In genomic region chr6:29744621-29745020, GRCh38 we compare ENCODE assay signal across 28 cellular contexts.
"Had no signal": no experiment of that assay in that cellular context is flagged by ENCODE, and none has a peak within 500 bp of the region (broad histone marks: within the 10 kb centered on the region; RNA-seq: fewer than 3 reads in every experiment).

No MANE protein-coding gene starts in this region.

- H3K4me3 ChIP-seq: stomach, suprapubic skin, testis, thoracic aorta, thyroid gland, tibial artery, tibial nerve, transverse colon, upper lobe of left lung, upper lobe of right lung, uterus, vagina had no signal

- ATAC-seq: stimulated activated effector memory CD8-positive, alpha-beta T cell treated with anti-CD3 and anti-CD28 coated beads, Interleukin-12 subunit alpha, Interleukin-12 subunit beta, amount 100 ng/mL, for 72 hours; stimulated activated memory B cell treated with anti-CD40 and anti-IgM and Interleukin-4, amounts not matched to agents 10 μg/mL and 1 μg/mL and 100 μg/mL, for 72 hours; stimulated activated naive B cell treated with anti-CD40 and anti-IgM and Interleukin-4, amounts not matched to agents 10 μg/mL and 1 μg/mL and 100 μg/mL, for 72 hours; stimulated activated naive CD8-positive, alpha-beta T cell treated with anti-CD3 and anti-CD28 coated beads, Interleukin-15, amount 100 ng/mL, for 72 hours; stimulated activated naive CD8-positive, alpha-beta T cell treated with anti-CD3 and anti-CD28 coated beads, Interleukin-15, Interleukin-2, amounts not matched to agents 100 U/mL and 50 U/mL, for 24 hours; upper lobe of right lung had no signal

- DNase-seq: stimulated activated CD4-positive, alpha-beta T cell treated with anti-CD3 and anti-CD28 coated beads, Interleukin-2, amount 100 ng/mL, for 48 hours; stimulated activated CD4-positive, alpha-beta T cell treated with anti-CD3 and anti-CD28 coated beads, Interleukin-4, amount 100 ng/mL, for 1 hour; stimulated activated CD4-positive, alpha-beta T cell treated with anti-CD3 and anti-CD28 coated beads, Interleukin-4, amount 100 ng/mL, for 24 hours; stimulated activated CD4-positive, alpha-beta T cell treated with anti-CD3 and anti-CD28 coated beads, Interleukin-4, amount 100 ng/mL, for 4 hours; stimulated activated CD8-positive, alpha-beta memory T cell treated with anti-CD3 and anti-CD28 coated beads, Interleukin-4, amount 100 ng/mL, for 48 hours; stimulated activated naive B cell treated with anti-CD40 and anti-IgM and Interleukin-4, amounts not matched to agents 10 μg/mL and 1 μg/mL and 100 μg/mL, for 72 hours; stimulated activated naive CD4-positive, alpha-beta T cell; stimulated activated naive CD4-positive, alpha-beta T cell treated with Interleukin-2 at 50 U/mL for 16 hours; stimulated activated naive CD8-positive, alpha-beta T cell treated with anti-CD3 and anti-CD28 coated beads, Interleukin-15, amount 100 ng/mL, for 72 hours; stimulated activated naive CD8-positive, alpha-beta T cell treated with anti-CD3 and anti-CD28 coated beads, Interleukin-15, Interleukin-2, amounts not matched to agents 100 U/mL and 50 U/mL, for 24 hours; stomach; substantia nigra; testis; thyroid gland; tibial artery; transverse colon; trophoblast cell; upper lobe of left lung; upper lobe of right lung; uterus had no signal

- H3K27ac Mint-ChIP-seq: stimulated activated memory B cell treated with anti-CD40 and anti-IgM and Interleukin-4, amounts not matched to agents 10 μg/mL and 1 μg/mL and 100 μg/mL, for 72 hours; stimulated activated naive B cell treated with anti-CD40 and anti-IgM and Interleukin-4, amounts not matched to agents 10 μg/mL and 1 μg/mL and 100 μg/mL, for 72 hours; stimulated activated naive CD8-positive, alpha-beta T cell treated with anti-CD3 and anti-CD28 coated beads, Interleukin-15, amount 100 ng/mL, for 72 hours; stimulated activated naive CD8-positive, alpha-beta T cell treated with anti-CD3 and anti-CD28 coated beads, Interleukin-15, Interleukin-2, amounts not matched to agents 100 ng/mL and 50 ng/mL, for 24 hours; type B pancreatic cell had no signal

- H3K27ac ChIP-seq: stomach, suprapubic skin, testis, thoracic aorta, thyroid gland, tibial artery, tibial nerve, transverse colon, upper lobe of left lung, upper lobe of right lung, uterus, vagina had no signal

- H3K9me3 Mint-ChIP-seq: stimulated activated effector memory CD8-positive, alpha-beta T cell treated with anti-CD3 and anti-CD28 coated beads, Interleukin-12 subunit alpha, Interleukin-12 subunit beta, amount 100 ng/mL, for 72 hours; stimulated activated memory B cell treated with anti-CD40 and anti-IgM and Interleukin-4, amounts not matched to agents 10 μg/mL and 1 μg/mL and 100 μg/mL, for 72 hours; stimulated activated naive B cell treated with anti-CD40 and anti-IgM and Interleukin-4, amounts not matched to agents 10 μg/mL and 1 μg/mL and 100 μg/mL, for 72 hours; stimulated activated naive CD8-positive, alpha-beta T cell treated with anti-CD3 and anti-CD28 coated beads, Interleukin-15, amount 100 ng/mL, for 72 hours; stimulated activated naive CD8-positive, alpha-beta T cell treated with anti-CD3 and anti-CD28 coated beads, Interleukin-15, Interleukin-2, amounts not matched to agents 100 ng/mL and 50 ng/mL, for 24 hours; type B pancreatic cell had no signal

- H3K27me3 Mint-ChIP-seq: stimulated activated memory B cell treated with anti-CD40 and anti-IgM and Interleukin-4, amounts not matched to agents 10 μg/mL and 1 μg/mL and 100 μg/mL, for 72 hours; stimulated activated naive CD8-positive, alpha-beta T cell treated with anti-CD3 and anti-CD28 coated beads, Interleukin-15, amount 100 ng/mL, for 72 hours; stimulated activated naive CD8-positive, alpha-beta T cell treated with anti-CD3 and anti-CD28 coated beads, Interleukin-15, Interleukin-2, amounts not matched to agents 100 ng/mL and 50 ng/mL, for 24 hours had no signal

- H3K4me3 Mint-ChIP-seq: stimulated activated effector memory CD8-positive, alpha-beta T cell treated with anti-CD3 and anti-CD28 coated beads, Interleukin-12 subunit alpha, Interleukin-12 subunit beta, amount 100 ng/mL, for 72 hours; stimulated activated memory B cell treated with anti-CD40 and anti-IgM and Interleukin-4, amounts not matched to agents 10 μg/mL and 1 μg/mL and 100 μg/mL, for 72 hours; stimulated activated naive B cell treated with anti-CD40 and anti-IgM and Interleukin-4, amounts not matched to agents 10 μg/mL and 1 μg/mL and 100 μg/mL, for 72 hours; stimulated activated naive CD8-positive, alpha-beta T cell treated with anti-CD3 and anti-CD28 coated beads, Interleukin-15, amount 100 ng/mL, for 72 hours; stimulated activated naive CD8-positive, alpha-beta T cell treated with anti-CD3 and anti-CD28 coated beads, Interleukin-15, Interleukin-2, amounts not matched to agents 100 ng/mL and 50 ng/mL, for 24 hours; type B pancreatic cell had no signal

- H3K36me3 Mint-ChIP-seq: type B pancreatic cell had no signal
